ENCODE assay signal across 1 cellular context in the genomic region with DNA sequence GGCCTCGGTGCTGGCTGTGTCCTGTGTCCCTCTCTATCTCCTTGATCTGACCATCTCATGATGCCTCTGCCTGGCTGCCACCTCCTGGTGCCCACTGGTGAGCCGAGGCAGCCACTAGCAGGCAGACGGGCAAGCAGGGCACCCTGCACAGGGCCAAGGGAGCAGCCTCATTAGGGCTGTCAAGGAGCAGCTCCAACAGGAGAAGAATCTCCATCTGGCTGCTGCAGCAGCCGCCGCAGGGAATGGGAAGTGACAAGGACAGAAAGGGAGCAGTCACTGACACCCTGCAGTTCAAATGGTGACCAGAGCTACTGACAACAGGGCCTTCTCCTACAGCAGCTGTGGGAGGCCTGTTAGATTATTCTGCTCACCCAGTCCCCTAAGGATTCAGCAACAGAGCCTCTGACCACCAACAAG.
TF ChIP-seq lines count a peak whose summit lies in the region.

No MANE protein-coding gene starts in this region.

TF ChIP-seq in H1, 55 proteins besides CTCF, POLR2A, EP300 and RAD21:
- no peak for TF ChIP-seq KDM4A (IDR thresholded peaks at IDR 0.05; ENCODE audit: low read depth, low read length, severe bottlenecking)
- TF ChIP-seq, protein P1, sequence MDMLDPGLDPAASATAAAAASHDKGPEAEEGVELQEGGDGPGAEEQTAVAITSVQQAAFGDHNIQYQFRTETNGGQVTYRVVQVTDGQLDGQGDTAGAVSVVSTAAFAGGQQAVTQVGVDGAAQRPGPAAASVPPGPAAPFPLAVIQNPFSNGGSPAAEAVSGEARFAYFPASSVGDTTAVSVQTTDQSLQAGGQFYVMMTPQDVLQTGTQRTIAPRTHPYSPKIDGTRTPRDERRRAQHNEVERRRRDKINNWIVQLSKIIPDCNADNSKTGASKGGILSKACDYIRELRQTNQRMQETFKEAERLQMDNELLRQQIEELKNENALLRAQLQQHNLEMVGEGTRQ (IDR thresholded peaks at IDR 0.05; ENCODE audit: low read length): no peak
- TF ChIP-seq SRF (IDR thresholded peaks at IDR 0.05; ENCODE audit: low read depth, low read length): no peak
- no peak for TF ChIP-seq CREB1 (IDR thresholded peaks at IDR 0.05)
- no peak for TF ChIP-seq CBX5 (IDR thresholded peaks at IDR 0.05; ENCODE audit: low read depth, low read length)
- TF ChIP-seq, protein P2, sequence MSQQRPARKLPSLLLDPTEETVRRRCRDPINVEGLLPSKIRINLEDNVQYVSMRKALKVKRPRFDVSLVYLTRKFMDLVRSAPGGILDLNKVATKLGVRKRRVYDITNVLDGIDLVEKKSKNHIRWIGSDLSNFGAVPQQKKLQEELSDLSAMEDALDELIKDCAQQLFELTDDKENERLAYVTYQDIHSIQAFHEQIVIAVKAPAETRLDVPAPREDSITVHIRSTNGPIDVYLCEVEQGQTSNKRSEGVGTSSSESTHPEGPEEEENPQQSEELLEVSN (IDR thresholded peaks at IDR 0.05): no peak
- no peak for TF ChIP-seq JUN (IDR thresholded peaks at IDR 0.05; ENCODE audit: low read depth, low read length)
- TF ChIP-seq, protein P3, sequence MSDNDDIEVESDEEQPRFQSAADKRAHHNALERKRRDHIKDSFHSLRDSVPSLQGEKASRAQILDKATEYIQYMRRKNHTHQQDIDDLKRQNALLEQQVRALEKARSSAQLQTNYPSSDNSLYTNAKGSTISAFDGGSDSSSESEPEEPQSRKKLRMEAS (IDR thresholded peaks at IDR 0.05): no peak
- TF ChIP-seq EZH2 (IDR thresholded peaks at IDR 0.05; ENCODE audit: low read depth, low read length, severe bottlenecking): no peak
- no peak for TF ChIP-seq BACH1 (IDR thresholded peaks at IDR 0.05; ENCODE audit: low read length)
TF ChIP-seq in H1: peak in this region for 0.
